In the genomic region with DNA sequence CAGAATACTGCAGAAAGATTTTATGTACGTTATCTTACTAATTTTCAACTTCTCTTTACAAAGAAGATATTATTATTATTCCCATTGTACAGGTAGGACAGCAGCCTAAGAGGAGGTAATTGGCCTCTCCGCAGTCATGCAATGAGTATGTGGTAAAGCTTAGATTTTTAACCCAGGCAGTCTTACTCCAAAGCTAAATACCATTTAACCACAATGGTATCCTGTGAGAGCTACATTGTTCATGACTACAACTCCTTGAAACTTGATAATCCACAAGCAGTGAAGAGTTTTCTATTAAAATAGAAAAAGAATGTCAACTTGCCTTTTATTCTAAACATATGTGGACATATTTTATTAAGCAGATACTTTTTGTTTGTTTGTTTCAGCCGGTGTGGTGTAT, we compare ENCODE assay signal across 23 cellular contexts.
"Had no signal": no experiment of that assay in that cellular context is flagged by ENCODE, and none has a peak within 500 bp of the region (broad histone marks: within the 10 kb centered on the region; RNA-seq: fewer than 3 reads in every experiment).

No MANE protein-coding gene starts in this region.

- H3K36me3 ChIP-seq: esophagus muscularis mucosa, gastrocnemius medialis, heart right ventricle, left ventricle myocardium inferior, lower lobe of right lung, prostate gland, sigmoid colon, tibial nerve, upper lobe of right lung, vagina had no signal

- H3K9me3 ChIP-seq: esophagus muscularis mucosa, gastrocnemius medialis, lower lobe of right lung, prostate gland, sigmoid colon, testis, tibial nerve, upper lobe of right lung, vagina had no signal

- DNase-seq: effector CD8-positive, alpha-beta T cell; gastrocnemius medialis; heart right ventricle; hypothalamus; islet precursor cell; left cardiac atrium; left ventricle myocardium inferior; lower lobe of right lung; mesenchymal stem cell; midbrain; sigmoid colon; stimulated activated CD4-positive, alpha-beta T cell treated with anti-CD3 and anti-CD28 coated beads, Interleukin-2, amount 100 ng/mL, for 24 hours; stimulated activated CD4-positive, alpha-beta T cell treated with anti-CD3 and anti-CD28 coated beads, Interleukin-4, amount 100 ng/mL, for 4 hours; stimulated activated naive B cell treated with anti-CD40 and anti-IgM and Interleukin-4, amounts not matched to agents 10 μg/mL and 1 μg/mL and 100 μg/mL, for 72 hours; stimulated activated naive CD8-positive, alpha-beta T cell treated with anti-CD3 and anti-CD28 coated beads, Interleukin-15, amount 100 ng/mL, for 72 hours; testis; upper lobe of right lung had no signal

- H3K27me3 ChIP-seq: esophagus muscularis mucosa, gastrocnemius medialis, heart right ventricle, sigmoid colon, testis, tibial nerve, upper lobe of right lung, vagina had no signal

- H3K4me3 ChIP-seq: esophagus muscularis mucosa, gastrocnemius medialis, heart right ventricle, left ventricle myocardium inferior, lower lobe of right lung, prostate gland, sigmoid colon, skin epidermis, testis, tibial nerve, upper lobe of right lung, vagina had no signal

- H3K9ac ChIP-seq: parathyroid adenoma had no signal

- H2AFZ ChIP-seq: parathyroid adenoma had no signal

- H3K79me2 ChIP-seq: parathyroid adenoma had no signal

- H3K27ac ChIP-seq: esophagus muscularis mucosa, gastrocnemius medialis, heart right ventricle, left ventricle myocardium inferior, lower lobe of right lung, parathyroid adenoma, prostate gland, sigmoid colon, skin epidermis, testis, tibial nerve, upper lobe of right lung, vagina had no signal

- H3K4me1 ChIP-seq: esophagus muscularis mucosa, gastrocnemius medialis, heart right ventricle, left ventricle myocardium inferior, lower lobe of right lung, parathyroid adenoma, prostate gland, sigmoid colon, testis, tibial nerve, upper lobe of right lung, vagina had no signal
